10 cellular contexts compared by ENCODE assay signal in genomic region chr6:167849846-167850459, GRCh38. TPM values are rescaled to one million over a fixed set of nuclear protein-coding genes. Genes with fewer than 3 reads are reported as not detected.
DNase-seq lines count a peak whose midpoint lies in the region; ATAC-seq, FAIRE-seq and TF ChIP-seq lines count a peak whose summit lies in the region.
"Had no signal": no experiment of that assay in that cellular context is flagged by ENCODE, and none has a peak within 500 bp of the region (broad histone marks: within the 10 kb centered on the region; RNA-seq: fewer than 3 reads in every experiment).

No MANE protein-coding gene starts in this region.

- H3K4me3 ChIP-seq in right cardiac atrium (ENCODE audit: low read length): no peak overlapping the region
- no peak overlapping the region for H3K4me3 ChIP-seq in GM12878
- H3K4me3 ChIP-seq in left lung: no peak overlapping the region

- H4K20me1 ChIP-seq in GM12878 (ENCODE audit: control insufficient read depth, insufficient read depth): no peaks in the 10 kb centered on the region

- H3K4me1 ChIP-seq in right cardiac atrium (ENCODE audit: control insufficient read depth, insufficient read depth, low read length): peaks cover 4% of the 10 kb centered on the region
- peaks cover 7% of the 10 kb centered on the region; the same call in 1 of the 2 replicates for H3K4me1 ChIP-seq in GM12878 (ENCODE audit: control insufficient read depth, insufficient read depth, low read length)
- H3K4me1 ChIP-seq in left lung: peaks cover 3 to 18% of the 10 kb centered on the region in 2 donors

- TF ChIP-seq RAD21 in GM12878 (IDR thresholded peaks at IDR 0.05; ENCODE audit: insufficient read depth, low read depth, low read length): no peak

- no peaks in the 10 kb centered on the region for H3K4me1 Mint-ChIP-seq in stimulated activated naive CD8-positive, alpha-beta T cell treated with anti-CD3 and anti-CD28 coated beads, Interleukin-15, amount 100 ng/mL, for 72 hours

- peaks cover 24% of the 10 kb centered on the region for H3K79me2 ChIP-seq in GM12878 (ENCODE audit: control insufficient read depth, insufficient read depth, low read length)

- BruUV-seq in GM12878 (replicated peaks; lab: Mats Ljungman, UMichigan): no TSS peak

- no peak overlapping the region for H2AFZ ChIP-seq in GM12878 (ENCODE audit: control insufficient read depth, low read depth, low read length)

- no peak overlapping the region for H3K4me3 Mint-ChIP-seq in stimulated activated naive CD8-positive, alpha-beta T cell treated with anti-CD3 and anti-CD28 coated beads, Interleukin-15, amount 100 ng/mL, for 72 hours
- H3K4me3 Mint-ChIP-seq: activated B cell treated with CpG ODN at 0.5 μM for 24 hours had no signal

- FAIRE-seq in GM12878 (lab: Jason Lieb, UNC): no peak
- FAIRE-seq in urothelium cell line (lab: Jason Lieb, UNC): peak; percentile 46

- RAD21 ChIA-PET in GM12878 (lab: Charles Lee; ENCODE audit: unreplicated experiment): no interaction called here

- no peak overlapping the region for H3K27ac Mint-ChIP-seq in stimulated activated naive CD8-positive, alpha-beta T cell treated with anti-CD3 and anti-CD28 coated beads, Interleukin-15, amount 100 ng/mL, for 72 hours
- H3K27ac Mint-ChIP-seq: activated B cell treated with CpG ODN at 0.5 μM for 24 hours had no signal

- H3K9me3 ChIP-seq in right cardiac atrium (ENCODE audit: control insufficient read depth, low read length) (no peaks in the 10 kb centered on the region), GM12878 (replicated peaks; ENCODE audit: control insufficient read depth, insufficient read depth, low read length) (no peaks in the 10 kb centered on the region), left lung (no peaks in the 10 kb centered on the region)

- H3K27ac ChIP-seq in right cardiac atrium (ENCODE audit: low read length): no peak overlapping the region
- no peak overlapping the region for H3K27ac ChIP-seq in GM12878 (ENCODE audit: control insufficient read depth, insufficient read depth)
- H3K27ac ChIP-seq in left lung: peak overlapping the region; percentile 62 to 79

- POLR2A ChIA-PET in GM12878 (lab: Charles Lee): no interaction called here

- H3K9me3 Mint-ChIP-seq in stimulated activated naive CD8-positive, alpha-beta T cell treated with anti-CD3 and anti-CD28 coated beads, Interleukin-15, amount 100 ng/mL, for 72 hours: no peaks in the 10 kb centered on the region
- H3K9me3 Mint-ChIP-seq: activated B cell treated with CpG ODN at 0.5 μM for 24 hours had no signal

- H3K9ac ChIP-seq in GM12878 (ENCODE audit: control insufficient read depth, insufficient read depth, low read length): no peak overlapping the region

- no peak for TF ChIP-seq POLR2A in GM12878 (IDR thresholded peaks at IDR 0.05; ENCODE audit: low read depth, low read length)

- intact Hi-C loops in right cardiac atrium (cut with DNase I): no loop called here
- intact Hi-C loops in Right ventricle myocardium inferior (cut with DNase I): no loop called here
- intact Hi-C loops in GM12878 (cut with micrococcal nuclease; ENCODE audit: unreplicated experiment): no loop called here
- intact Hi-C loops in left lung (cut with DNase I): no loop called here

- H3K36me3 ChIP-seq in GM12878 (ENCODE audit: control insufficient read depth in 2 of 2, insufficient read depth in 2 of 2, low read length in 1 of 2) (no peaks in the 10 kb centered on the region), left lung (no peaks in the 10 kb centered on the region)

- TF ChIP-seq EP300 in GM12878 (IDR thresholded peaks at IDR 0.05; ENCODE audit: borderline replicate concordance in 1 of 2, control insufficient read depth in 1 of 2, low read depth in 2 of 2, low read length in 2 of 2): no peak

- 0 out of 2 replicates have a peak overlapping the region, but pooled peaks have one; percentile 22 for H3K4me2 ChIP-seq in GM12878 (ENCODE audit: control insufficient read depth, insufficient read depth)

- 49% methylated on average over 4 of the region's 4 CpGs for WGBS in right cardiac atrium
- WGBS in GM12878 (ENCODE audit: insufficient coverage, insufficient replicate concordance, low lambda C conversion rate, missing lambda C conversion rate): 61% methylated on average over 4 of the region's 4 CpGs

- peak; percentile 40 to 45 for ATAC-seq in right cardiac atrium
- ATAC-seq in Right ventricle myocardium inferior: no peak
- ATAC-seq in GM12878: peak; percentile 61
- ATAC-seq in left lung: peak; percentile 87
- ATAC-seq in stimulated activated naive CD8-positive, alpha-beta T cell treated with anti-CD3 and anti-CD28 coated beads, Interleukin-15, amount 100 ng/mL, for 72 hours: no peak
- no peak for ATAC-seq in HG03108 (IDR thresholded peaks at IDR 0.05; ENCODE audit: unreplicated experiment)

- CTCF ChIA-PET in GM12878 (lab: Yijun Ruan, JAX): interaction anchor here (0.9 to 1.6 kb wide), 2 partner anchors 14 to 21 kb away, joined by 4 to 7 read pairs; no protein-coding TSS in a partner anchor

- H3K27me3 Mint-ChIP-seq in stimulated activated naive CD8-positive, alpha-beta T cell treated with anti-CD3 and anti-CD28 coated beads, Interleukin-15, amount 100 ng/mL, for 72 hours: peaks cover 43% of the 10 kb centered on the region

- DNase-seq in right cardiac atrium (no peak), Right ventricle myocardium inferior (ENCODE audit: missing footprints) (no peak), GM12878 (ENCODE audit: low read depth, low spot score) (no peak), left lung (no peak), urothelium cell line (ENCODE audit: low spot score) (peak; percentile 56), NCI-H128 (lab: John Stamatoyannopoulos, UW; ENCODE audit: unreplicated experiment) (no peak)
- DNase-seq in stimulated activated naive CD8-positive, alpha-beta T cell treated with anti-CD3 and anti-CD28 coated beads, Interleukin-15, amount 100 ng/mL, for 72 hours: no peak
- DNase-seq: activated B cell treated with CpG ODN at 0.5 μM for 24 hours, NCI-H2227 treated with DMSO at 0.1 percent for 48 hours had no signal

- H3K27me3 ChIP-seq in right cardiac atrium (ENCODE audit: control insufficient read depth, insufficient read depth) (no peaks in the 10 kb centered on the region), GM12878 (replicated peaks in 1 of 2; ENCODE audit: control insufficient read depth in 2 of 2, insufficient read depth in 2 of 2, low read length in 1 of 2) (no peaks in the 10 kb centered on the region), left lung (no peaks in the 10 kb centered on the region)

- no peak for TF ChIP-seq CTCF in GM12878 (IDR thresholded peaks at IDR 0.05 in 2 of 3, conservative IDR thresholded peaks at IDR 0.05 in 1 of 3; ENCODE audit: control insufficient read depth in 2 of 3, extremely low read depth in 1 of 3, insufficient read depth in 1 of 3, low read depth in 3 of 3, low read length in 3 of 3)
- no peak for TF ChIP-seq CTCF in left lung (IDR thresholded peaks at IDR 0.05)

- in situ Hi-C loops in GM12878 (cut with MboI): no loop called here

- SMC1A ChIA-PET in GM12878 (lab: Charles Lee; ENCODE audit: uncharacterized antibody, unreplicated experiment): interaction anchor here (0.5 to 1.4 kb wide), 3 partner anchors 20 to 316 kb away, joined by 3 to 5 read pairs (median 4); no protein-coding TSS in a partner anchor

TF ChIP-seq in GM12878, 131 proteins besides CTCF, POLR2A, EP300 and RAD21:
- no peak for TF ChIP-seq TCF7 (IDR thresholded peaks at IDR 0.05; ENCODE audit: borderline replicate concordance)
- no peak for TF ChIP-seq WRNIP1 (IDR thresholded peaks at IDR 0.05; ENCODE audit: borderline replicate concordance, low read depth, low read length)

RNA-seq across cellular contexts. Expression of gene AFDN, which starts 23.2 kb away (rescaled TPM):
- 10 to 100 TPM; 45.3 to 58.0 (median 48.9) TPM for total RNA-seq in right cardiac atrium
- polyA plus RNA-seq in right cardiac atrium: 23.0 TPM
- total RNA-seq in Right ventricle myocardium inferior: 58.5 TPM
- 295 and 304 TPM in 2 replicates for total RNA-seq in GM12878 (2013; cell fraction: nucleolus; rRNA removed)
- 47.2 and 52.8 TPM in 2 replicates for total RNA-seq in GM12878 (2014; rRNA removed)
- total RNA-seq in GM12878 (2014; rRNA removed; fragmentation: Illumina TruSeq; extraction: Trizol): 65.4 and 65.7 TPM in 2 replicates
- 67.8 and 68.2 TPM in 2 replicates for total RNA-seq in GM12878 (2021)
- 13.2 TPM for polyA plus RNA-seq in GM12878 (2011; ENCODE audit: low read depth)
- polyA plus RNA-seq in GM12878 (2011; rRNA removed): 40.7 and 43.0 TPM in 2 replicates
- 19.6 and 21.3 TPM in 2 replicates for polyA plus RNA-seq in GM12878 (2011; cell fraction: cytosol; rRNA removed)
- polyA plus RNA-seq in GM12878 (2011; cell fraction: nucleus; rRNA removed): 121 and 135 TPM in 2 replicates
- 18.5 and 22.9 TPM in 2 replicates for polyA plus RNA-seq in GM12878 (2012)
- polyA plus RNA-seq in GM12878 (2014; fragmentation: Illumina TruSeq; extraction: Trizol): 58.5 and 89.6 TPM in 2 replicates
- 1 to 10 TPM; 5.7 to 8.7 TPM for polyA plus RNA-seq in GM12878 (2014; fragmentation: Nextera tagmentation; extraction: Ambion mirVana)
- polyA plus RNA-seq in GM12878 (2014; rRNA removed): 48.5 and 50.2 TPM in 2 replicates
- polyA plus RNA-seq in GM12878 (2016; fragmentation: Nextera tagmentation; extraction: Ambion mirVana): 10 to 100 TPM in 1 of 2 experiments, 1 to 10 TPM in 1; 7.2 to 11.8 TPM
- polyA minus RNA-seq in GM12878 (2011; rRNA and poly(A)+ RNA removed): 60.1 and 66.5 TPM in 2 replicates
- 17.5 and 23.0 TPM in 2 replicates for polyA minus RNA-seq in GM12878 (2011; cell fraction: cytosol; rRNA and poly(A)+ RNA removed)
- polyA minus RNA-seq in GM12878 (2011; cell fraction: nucleus; rRNA and poly(A)+ RNA removed): 88.6 and 122 TPM in 2 replicates
- total RNA-seq in left lung: 100 to 1,000 TPM; 137 to 149 TPM

Comparison
In these comparisons a context has a peak if more than half of its experiments do, and no peak if none do; other contexts are left out.
1. ATAC-seq: peak in right cardiac atrium (2 of 2), GM12878 (single experiment) and left lung (single experiment); none in Right ventricle myocardium inferior (single experiment), stimulated activated naive CD8-positive, alpha-beta T cell treated with anti-CD3 and anti-CD28 coated beads, Interleukin-15, amount 100 ng/mL, for 72 hours (single experiment) and HG03108 (single experiment).
2. H3K27ac ChIP-seq: peak in left lung (2 of 2); none in right cardiac atrium (single experiment) and GM12878 (single experiment).